In the genomic region with DNA sequence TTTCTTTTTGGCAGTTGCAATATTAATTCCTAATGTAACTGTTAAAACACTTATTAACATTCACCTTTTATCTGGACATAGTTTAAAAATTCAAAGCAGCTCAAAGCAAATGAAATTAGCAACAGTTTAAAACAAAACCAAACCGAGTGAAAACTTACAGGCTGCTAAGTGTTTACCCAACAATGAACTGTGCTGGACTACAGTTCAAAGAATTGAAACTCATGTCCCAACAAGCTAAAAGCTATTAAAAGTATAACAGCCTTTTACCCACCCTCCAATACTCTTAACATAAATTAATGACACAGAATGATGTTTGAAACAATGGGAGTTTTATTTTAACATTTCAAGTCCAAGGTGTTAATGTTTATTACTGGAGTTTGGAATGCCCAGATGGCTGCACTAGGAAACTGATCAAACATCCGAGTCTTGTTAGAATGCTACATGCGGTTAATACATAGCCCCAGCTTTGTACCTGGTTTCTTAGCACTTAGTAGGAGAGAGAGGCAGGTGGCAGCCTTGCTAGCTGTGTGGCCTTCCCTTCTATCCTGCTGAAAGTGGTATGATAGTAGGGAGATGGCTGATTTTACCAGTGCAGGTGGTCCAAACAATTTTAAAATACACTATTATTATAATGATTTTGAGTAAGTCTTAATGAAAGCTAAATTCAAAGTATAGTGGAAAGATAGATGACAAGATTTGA, we compare ENCODE assay signal across 16 cellular contexts. TPM values are rescaled to one million over a fixed set of nuclear protein-coding genes. Genes with fewer than 3 reads are reported as not detected.
DNase-seq lines count a peak whose midpoint lies in the region; ATAC-seq and TF ChIP-seq lines count a peak whose summit lies in the region.
"Had no signal": no experiment of that assay in that cellular context is flagged by ENCODE, and none has a peak within 500 bp of the region (broad histone marks: within the 10 kb centered on the region; RNA-seq: fewer than 3 reads in every experiment).

No MANE protein-coding gene starts in this region.

- no peaks in the 10 kb centered on the region for H3K36me3 ChIP-seq in SK-N-SH (replicated peaks in 1 of 2; ENCODE audit: control insufficient read depth in 1 of 2, insufficient read depth in 2 of 2, low read length in 1 of 2)

- no peaks in the 10 kb centered on the region for H3K27me3 Mint-ChIP-seq in progenitor cell of endocrine pancreas

- DNase-seq in SK-N-SH (no peak), NCI-H510A treated with DMSO at 0.1 percent for 48 hours (lab: John Stamatoyannopoulos, UW) (peak; percentile 14), coronary artery (ENCODE audit: low spot score) (no peak), renal cortical epithelial cell (ENCODE audit: low read depth) (peak; percentile 23), dedifferentiated amniotic fluid mesenchymal stem cell (ENCODE audit: extremely low spot score) (no peak), progenitor cell of endocrine pancreas (ENCODE audit: low spot score, unreplicated experiment) (no peak)
- no peak for DNase-seq in stimulated activated naive CD8-positive, alpha-beta T cell treated with anti-CD3 and anti-CD28 coated beads, Interleukin-15, Interleukin-2, amounts not matched to agents 100 U/mL and 50 U/mL, for 24 hours
- DNase-seq: AML-193, Caco-2, H9, NCI-H2029 treated with DMSO at 0.1 percent for 48 hours, NCI-H2227 treated with DMSO at 0.1 percent for 48 hours, NCI-H526 treated with DMSO at 0.1 percent for 48 hours, SHP77 had no signal

- peaks cover 0 to 8% of the 10 kb centered on the region in 2 experiments; a peak in 2 of 4 replicates for H3K4me1 ChIP-seq in SK-N-SH (ENCODE audit: control insufficient read depth in 1 of 2, insufficient read depth in 2 of 2, low read depth in 1 of 2, low read length in 1 of 2)
- H3K4me1 ChIP-seq: Caco-2 had no signal

- H3K27ac ChIP-seq in SK-N-SH (ENCODE audit: low read depth in 2 of 2, low read length in 1 of 2) (no peak overlapping the region), coronary artery (peak overlapping the region; percentile 67 to 81)

- TF ChIP-seq CTCF in SK-N-SH (IDR thresholded peaks at IDR 0.05) (no peak), coronary artery (IDR thresholded peaks at IDR 0.05) (no peak), progenitor cell of endocrine pancreas (IDR thresholded peaks at IDR 0.05; ENCODE audit: unreplicated experiment) (no peak)

- 93% methylated on average over 3 of the region's 3 CpGs for WGBS in SK-N-SH (ENCODE audit: low lambda C conversion rate)

- no peak overlapping the region for H3K9ac ChIP-seq in SK-N-SH

- H3K4me2 ChIP-seq in SK-N-SH, result no peak overlapping the region

- H3K4me3 ChIP-seq in SK-N-SH (ENCODE audit: low read depth in 2 of 2, low read length in 1 of 2) (no peak overlapping the region), coronary artery (no peak overlapping the region)

- 0 out of 2 replicates have a peak overlapping the region, but pooled peaks have one; percentile 49 for H2AFZ ChIP-seq in SK-N-SH (ENCODE audit: low read depth)

- TF ChIP-seq EP300 in SK-N-SH (IDR thresholded peaks at IDR 0.05; ENCODE audit: borderline replicate concordance in 1 of 2, low read depth in 1 of 2, low read length in 1 of 2), result no peak

- no peaks in the 10 kb centered on the region for H3K9me2 ChIP-seq in SK-N-SH

- POLR2A ChIA-PET in SK-N-SH (lab: Yijun Ruan, JAX), result no interaction called here

- CTCF ChIA-PET in SK-N-SH (lab: Yijun Ruan, JAX), result interaction anchor here (1.0 kb wide), 1 partner anchor 19 kb away, joined by 3 read pairs; no protein-coding TSS in a partner anchor

- no peaks in the 10 kb centered on the region for H3K79me2 ChIP-seq in SK-N-SH (ENCODE audit: insufficient read depth)

- no peaks in the 10 kb centered on the region for H3K9me3 Mint-ChIP-seq in progenitor cell of endocrine pancreas (ENCODE audit: low read depth)
- H3K9me3 Mint-ChIP-seq: H9 had no signal

- no peak for ATAC-seq in SK-N-SH treated with all-trans-retinoic acid at 6 μM for 48 hours
- ATAC-seq in stimulated activated naive CD8-positive, alpha-beta T cell treated with anti-CD3 and anti-CD28 coated beads, Interleukin-15, Interleukin-2, amounts not matched to agents 100 U/mL and 50 U/mL, for 24 hours, result no peak
- ATAC-seq: Panc1 had no signal

- H3K4me1 Mint-ChIP-seq in progenitor cell of endocrine pancreas (ENCODE audit: low read depth), result peaks cover 6% of the 10 kb centered on the region

- no peak overlapping the region for H3K4me3 Mint-ChIP-seq in progenitor cell of endocrine pancreas (ENCODE audit: low read depth)
- H3K4me3 Mint-ChIP-seq: H9 had no signal

- H3K9me3 ChIP-seq in SK-N-SH, result no peaks in the 10 kb centered on the region
- H3K9me3 ChIP-seq: Caco-2 had no signal

- H3F3A ChIP-seq in SK-N-SH (replicated peaks; ENCODE audit: insufficient read depth), result peaks cover 4% of the 10 kb centered on the region

- H4K20me1 ChIP-seq in SK-N-SH (ENCODE audit: insufficient read depth), result no peaks in the 10 kb centered on the region

- TF ChIP-seq RAD21 in SK-N-SH (IDR thresholded peaks at IDR 0.05; ENCODE audit: low read length), result no peak

- no peaks in the 10 kb centered on the region for H3K27me3 ChIP-seq in SK-N-SH (ENCODE audit: insufficient read depth)

- H3K36me3 Mint-ChIP-seq in progenitor cell of endocrine pancreas (ENCODE audit: insufficient read depth), result no peaks in the 10 kb centered on the region

- no peak overlapping the region for H3K27ac Mint-ChIP-seq in progenitor cell of endocrine pancreas

TF ChIP-seq in SK-N-SH, 30 proteins besides CTCF, POLR2A, EP300 and RAD21 (continues in another document):
- TF ChIP-seq FOXJ3 (CRISPR knock-in tag; IDR thresholded peaks at IDR 0.05), result no peak
- TF ChIP-seq USF1 (IDR thresholded peaks at IDR 0.05; ENCODE audit: borderline replicate concordance, low read depth), result no peak
- no peak for TF ChIP-seq ELF1 (IDR thresholded peaks at IDR 0.05)
- TF ChIP-seq EZH2phosphoT487 (IDR thresholded peaks at IDR 0.05; ENCODE audit: borderline replicate concordance, low read depth), result no peak
- TF ChIP-seq RCOR1 (IDR thresholded peaks at IDR 0.05; ENCODE audit: low read length), result no peak
- no peak for TF ChIP-seq RFX5 (IDR thresholded peaks at IDR 0.05; ENCODE audit: low read length)

TF ChIP-seq in SK-N-SH treated with all-trans-retinoic acid at 6 μM for 48 hours, 23 proteins besides CTCF, POLR2A, EP300 and RAD21 (continues in another document):
- TF ChIP-seq, protein P1, sequence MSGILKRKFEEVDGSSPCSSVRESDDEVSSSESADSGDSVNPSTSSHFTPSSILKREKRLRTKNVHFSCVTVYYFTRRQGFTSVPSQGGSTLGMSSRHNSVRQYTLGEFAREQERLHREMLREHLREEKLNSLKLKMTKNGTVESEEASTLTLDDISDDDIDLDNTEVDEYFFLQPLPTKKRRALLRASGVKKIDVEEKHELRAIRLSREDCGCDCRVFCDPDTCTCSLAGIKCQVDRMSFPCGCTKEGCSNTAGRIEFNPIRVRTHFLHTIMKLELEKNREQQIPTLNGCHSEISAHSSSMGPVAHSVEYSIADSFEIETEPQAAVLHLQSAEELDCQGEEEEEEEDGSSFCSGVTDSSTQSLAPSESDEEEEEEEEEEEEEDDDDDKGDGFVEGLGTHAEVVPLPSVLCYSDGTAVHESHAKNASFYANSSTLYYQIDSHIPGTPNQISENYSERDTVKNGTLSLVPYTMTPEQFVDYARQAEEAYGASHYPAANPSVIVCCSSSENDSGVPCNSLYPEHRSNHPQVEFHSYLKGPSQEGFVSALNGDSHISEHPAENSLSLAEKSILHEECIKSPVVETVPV (CRISPR knock-in tag; IDR thresholded peaks at IDR 0.05), result no peak
- TF ChIP-seq ZFP3 (CRISPR knock-in tag; IDR thresholded peaks at IDR 0.05), result no peak
- no peak for TF ChIP-seq ESRRG (CRISPR knock-in tag; IDR thresholded peaks at IDR 0.05)
- TF ChIP-seq ZNF8 (CRISPR knock-in tag; IDR thresholded peaks at IDR 0.05), result no peak
- TF ChIP-seq TCF4 (CRISPR knock-in tag; IDR thresholded peaks at IDR 0.05; ENCODE audit: borderline replicate concordance), result no peak
- TF ChIP-seq ZNF565 (CRISPR knock-in tag; conservative IDR thresholded peaks at IDR 0.05; ENCODE audit: low read depth), result no peak
- no peak for TF ChIP-seq BACH2 (CRISPR knock-in tag; IDR thresholded peaks at IDR 0.05; ENCODE audit: borderline replicate concordance)
- TF ChIP-seq ZNF70 (CRISPR knock-in tag; IDR thresholded peaks at IDR 0.05), result no peak
- no peak for TF ChIP-seq RARB (CRISPR knock-in tag; IDR thresholded peaks at IDR 0.05)
- TF ChIP-seq OSR1 (CRISPR knock-in tag; IDR thresholded peaks at IDR 0.05), result no peak
- no peak for TF ChIP-seq PPARA (CRISPR knock-in tag; IDR thresholded peaks at IDR 0.05; ENCODE audit: borderline replicate concordance)
- TF ChIP-seq, protein P2, sequence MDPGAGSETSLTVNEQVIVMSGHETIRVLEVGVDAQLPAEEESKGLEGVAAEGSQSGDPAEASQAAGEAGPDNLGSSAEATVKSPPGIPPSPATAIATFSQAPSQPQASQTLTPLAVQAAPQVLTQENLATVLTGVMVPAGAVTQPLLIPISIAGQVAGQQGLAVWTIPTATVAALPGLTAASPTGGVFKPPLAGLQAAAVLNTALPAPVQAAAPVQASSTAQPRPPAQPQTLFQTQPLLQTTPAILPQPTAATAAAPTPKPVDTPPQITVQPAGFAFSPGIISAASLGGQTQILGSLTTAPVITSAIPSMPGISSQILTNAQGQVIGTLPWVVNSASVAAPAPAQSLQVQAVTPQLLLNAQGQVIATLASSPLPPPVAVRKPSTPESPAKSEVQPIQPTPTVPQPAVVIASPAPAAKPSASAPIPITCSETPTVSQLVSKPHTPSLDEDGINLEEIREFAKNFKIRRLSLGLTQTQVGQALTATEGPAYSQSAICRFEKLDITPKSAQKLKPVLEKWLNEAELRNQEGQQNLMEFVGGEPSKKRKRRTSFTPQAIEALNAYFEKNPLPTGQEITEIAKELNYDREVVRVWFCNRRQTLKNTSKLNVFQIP (CRISPR knock-in tag; IDR thresholded peaks at IDR 0.05; ENCODE audit: borderline replicate concordance, low read depth), result no peak
- no peak for TF ChIP-seq TOX (CRISPR knock-in tag; IDR thresholded peaks at IDR 0.05; ENCODE audit: borderline replicate concordance)
- no peak for TF ChIP-seq ZC3H10 (CRISPR knock-in tag; IDR thresholded peaks at IDR 0.05)
- no peak for TF ChIP-seq CSDC2 (CRISPR knock-in tag; IDR thresholded peaks at IDR 0.05)
- TF ChIP-seq ISL1 (CRISPR knock-in tag; IDR thresholded peaks at IDR 0.05), result no peak

RNA-seq across cellular contexts. Expression of gene FRYL, which starts 21.1 kb away (rescaled TPM):
- 8.2 and 10.2 TPM in 2 replicates for polyA plus RNA-seq in SK-N-SH (2012; rRNA removed)
- polyA plus RNA-seq in SK-N-SH (2012; cell fraction: cytosol; rRNA removed), result 9.2 and 9.3 TPM in 2 replicates
- 12.3 and 30.0 TPM in 2 replicates for polyA plus RNA-seq in SK-N-SH (2012; cell fraction: nucleus; rRNA removed)
- total RNA-seq in renal cortical epithelial cell (59.0 and 115 TPM in 2 replicates), progenitor cell of endocrine pancreas (61.0 and 65.5 TPM in 2 replicates)

RNA-seq across cellular contexts. Expression of gene OCIAD1, which starts 29.7 kb away (rescaled TPM):
- polyA plus RNA-seq in SK-N-SH (2012; rRNA removed), result 113 and 153 TPM in 2 replicates
- polyA plus RNA-seq in SK-N-SH (2012; cell fraction: cytosol; rRNA removed), result 166 and 211 TPM in 2 replicates
- 50.8 and 87.1 TPM in 2 replicates for polyA plus RNA-seq in SK-N-SH (2012; cell fraction: nucleus; rRNA removed)
- total RNA-seq in renal cortical epithelial cell, result 131 and 173 TPM in 2 replicates
- total RNA-seq in progenitor cell of endocrine pancreas, result 145 and 150 TPM in 2 replicates

Comparison
In these comparisons a context has a peak if more than half of its experiments do, and no peak if none do; other contexts are left out.
1. DNase-seq: peak in NCI-H510A treated with DMSO at 0.1 percent for 48 hours (single experiment) and renal cortical epithelial cell (single experiment); none in SK-N-SH (single experiment), coronary artery (single experiment), stimulated activated naive CD8-positive, alpha-beta T cell treated with anti-CD3 and anti-CD28 coated beads, Interleukin-15, Interleukin-2, amounts not matched to agents 100 U/mL and 50 U/mL, for 24 hours (single experiment), dedifferentiated amniotic fluid mesenchymal stem cell (single experiment) and progenitor cell of endocrine pancreas (single experiment).
2. H3K27ac ChIP-seq: peak in coronary artery (2 of 2); none in SK-N-SH (0 of 2).